ENCODE assay signal across 1 cellular context in the genomic region with DNA sequence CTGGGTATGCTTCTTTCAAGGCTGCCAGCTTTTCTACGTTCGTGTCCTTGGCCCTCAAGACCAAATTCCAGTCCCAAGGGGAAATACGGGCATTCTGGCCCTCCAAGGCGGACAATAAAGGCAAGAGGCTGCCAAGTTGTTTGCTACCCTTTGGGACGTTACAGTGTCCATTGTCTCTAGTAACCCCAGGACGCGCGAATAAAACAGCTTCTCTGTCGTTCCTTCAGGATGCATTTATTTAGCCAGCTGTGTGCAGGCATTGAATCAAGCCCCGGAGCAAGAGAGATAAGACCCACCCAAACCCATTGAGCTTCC.
TF ChIP-seq lines count a peak whose summit lies in the region.

No MANE protein-coding gene starts in this region.

TF ChIP-seq in liver, 16 proteins besides CTCF, POLR2A, EP300 and RAD21 (continued from another document):
- TF ChIP-seq NR2F2 (IDR thresholded peaks at IDR 0.05) (no peak), HNF4A (conservative IDR thresholded peaks at IDR 0.05) (no peak)
